ENCODE assay signal across 8 cellular contexts in genomic region chr19:40091205-40092129, GRCh38. TPM values are rescaled to one million over a fixed set of nuclear protein-coding genes. Genes with fewer than 3 reads are reported as not detected.
A peak's percentile ranks its signal among the peaks of the same experiment; 100 is the strongest.
DNase-seq lines count a peak whose midpoint lies in the region; ATAC-seq, FAIRE-seq and TF ChIP-seq lines count a peak whose summit lies in the region.

No MANE protein-coding gene starts in this region.

- H3K27ac ChIP-seq in Panc1 (ENCODE audit: low read length) (peak overlapping the region; percentile 83), esophagus muscularis mucosa (replicated peaks in 1 of 4) (peak overlapping the region; percentile 90 to 93 (median 90)), pancreas (peak overlapping the region; percentile 83 to 87 (median 84))

- DNase-seq in Panc1 (ENCODE audit: low read depth, low spot score) (no peak), esophagus muscularis mucosa (ENCODE audit: extremely low spot score) (no peak), pancreas (no peak)

- H3K27me3 ChIP-seq in Panc1 (ENCODE audit: control insufficient read depth, insufficient read depth, low read length), result no peaks in the 10 kb centered on the region; the same call in 1 of the 2 replicates
- H3K27me3 ChIP-seq in esophagus muscularis mucosa, result peaks cover 0 to 14% (median 0%) of the 10 kb centered on the region in 4 donors
- peaks cover 0 to 4% (median 0%) of the 10 kb centered on the region in 4 donors for H3K27me3 ChIP-seq in pancreas

- no peak for TF ChIP-seq CTCF in Panc1 (IDR thresholded peaks at IDR 0.05)
- TF ChIP-seq CTCF in esophagus muscularis mucosa (IDR thresholded peaks at IDR 0.05), result no peak
- no peak for TF ChIP-seq CTCF in pancreas (IDR thresholded peaks at IDR 0.05)

- no peak for TF ChIP-seq POLR2A in esophagus muscularis mucosa (IDR thresholded peaks at IDR 0.05; ENCODE audit: low read depth)

- in situ Hi-C loops in Panc1 (cut with HindIII; ENCODE audit: low pct_unique_long_range_greater_than_20kb, low sequenced_read_pairs), result loop anchor here (5.0 kb wide), 7 partner anchors 34 to 249 kb away; partner anchors contain the start of genes MAP3K10 and ZNF780B

- CTCF ChIA-PET in Panc1 (lab: Charles Lee), result interaction anchor here (0.5 to 2.2 kb wide), 10 partner anchors 48 to 299 kb away, joined by 3 to 24 read pairs (median 6); partner anchors contain the start of genes FBL and PSMC4

- peak overlapping the region; percentile 86 for H3K9ac ChIP-seq in ES-I3 (ENCODE audit: low read depth, low read length)

- H3K4me3 ChIP-seq in Panc1 (ENCODE audit: low read depth in 2 of 2, low read length in 2 of 2) (peak overlapping the region; percentile 36 to 48), esophagus muscularis mucosa (peak overlapping the region; percentile 74 to 92 (median 88)), pancreas (peak overlapping the region; percentile 56 to 94 (median 74))

- TF ChIP-seq EP300 in esophagus muscularis mucosa (IDR thresholded peaks at IDR 0.05), result no peak

- POLR2A ChIA-PET in Panc1 (lab: Charles Lee), result interaction anchor here (0.5 to 4.1 kb wide), 20 partner anchors 10 to 561 kb away, joined by 3 to 35 read pairs (median 4); partner anchors contain the start of genes AKT2, PSMC4, ZNF546 and ZNF780B

- no peaks in the 10 kb centered on the region for H3K36me3 ChIP-seq in ES-I3 (ENCODE audit: insufficient read depth, low read length)
- H3K36me3 ChIP-seq in Panc1 (ENCODE audit: control insufficient read depth, insufficient read depth, low read length), result no peaks in the 10 kb centered on the region
- no peaks in the 10 kb centered on the region for H3K36me3 ChIP-seq in esophagus muscularis mucosa
- H3K36me3 ChIP-seq in pancreas, result no peaks in the 10 kb centered on the region

- TSS peak; percentile 97 for BruUV-seq in Panc1 (replicated peaks; lab: Mats Ljungman, UMichigan)

- H3K4me1 ChIP-seq in ES-I3 (ENCODE audit: insufficient read depth, low read length), result no peaks in the 10 kb centered on the region; the same call in 1 of the 2 replicates
- peaks cover 15% of the 10 kb centered on the region for H3K4me1 ChIP-seq in Panc1 (ENCODE audit: control insufficient read depth, insufficient read depth, low read length)
- H3K4me1 ChIP-seq in esophagus muscularis mucosa, result peaks cover 11 to 28% (median 15%) of the 10 kb centered on the region in 4 donors
- H3K4me1 ChIP-seq in pancreas, result peaks cover 0 to 8% (median 0%) of the 10 kb centered on the region in 3 donors

- no peaks in the 10 kb centered on the region for H3K9me3 ChIP-seq in ES-I3 (ENCODE audit: control insufficient read depth, insufficient read depth, low read length)
- H3K9me3 ChIP-seq in Panc1 (ENCODE audit: control insufficient read depth, insufficient read depth, low read depth, low read length), result peaks cover 47% of the 10 kb centered on the region; the same call in 1 of the 2 replicates
- no peaks in the 10 kb centered on the region for H3K9me3 ChIP-seq in esophagus muscularis mucosa
- no peaks in the 10 kb centered on the region for H3K9me3 ChIP-seq in pancreas

- whole genome bisulfite sequencing in esophagus muscularis mucosa, result 46% methylated on average over 10 of the region's 10 CpGs
- 37 to 38% methylated on average over 10 of the region's 10 CpGs for WGBS in pancreas, 2 donors

- ATAC-seq in Panc1, result no peak; the same call in 1 of the 2 replicates
- peak; percentile 6 to 33 (median 14) for ATAC-seq in pancreas
- no peak for ATAC-seq in GM18867 (IDR thresholded peaks at IDR 0.05; ENCODE audit: unreplicated experiment)
- no peak for ATAC-seq in HG02571 (IDR thresholded peaks at IDR 0.05; ENCODE audit: unreplicated experiment)
- ATAC-seq in GM21619 (IDR thresholded peaks at IDR 0.05; ENCODE audit: unreplicated experiment), result no peak
- ATAC-seq in GM21717 (IDR thresholded peaks at IDR 0.05; ENCODE audit: unreplicated experiment), result no peak

- intact Hi-C loops in Panc1 (cut with micrococcal nuclease; ENCODE audit: unreplicated experiment), result no loop called here
- intact Hi-C loops in esophagus muscularis mucosa (cut with DNase I), result no loop called here
- intact Hi-C loops in pancreas (cut with DNase I), result no loop called here

- FAIRE-seq in pancreas (lab: Jason Lieb, UNC), result no peak

RNA-seq across cellular contexts. Expression of gene ZNF780A, which starts 0.7 kb away (rescaled TPM):
- total RNA-seq in Panc1 (2021; ENCODE audit: unreplicated experiment) (251 TPM), esophagus muscularis mucosa (10 to 100 TPM; 10.6 to 19.1 (median 14.9) TPM), pancreas (10 to 100 TPM in 4 of 6 donors, 1 to 10 TPM in 2; 7.4 to 19.7 (median 11.4) TPM)
- polyA plus RNA-seq in Panc1 (2012; ENCODE audit: insufficient read length), result 125 TPM
- polyA plus RNA-seq in pancreas, result 10 to 100 TPM; 13.5 to 15.5 TPM

RNA-seq across cellular contexts. Expression of gene ZNF780B, which starts 35.4 kb away (rescaled TPM):
- total RNA-seq in Panc1 (2021; ENCODE audit: unreplicated experiment) (237 TPM), esophagus muscularis mucosa (10 to 100 TPM in 3 of 4 donors, 1 to 10 TPM in 1; 8.6 to 23.3 (median 18.0) TPM), pancreas (10 to 100 TPM in 2 of 6 donors, 1 to 10 TPM in 4; 6.2 to 14.9 (median 8.6) TPM)
- polyA plus RNA-seq in Panc1 (2012; ENCODE audit: insufficient read length), result 49.1 TPM
- polyA plus RNA-seq in pancreas, result 1 to 10 TPM; 4.4 to 8.3 TPM

Comparison
In these comparisons a context has a peak if more than half of its experiments do, and no peak if none do; other contexts are left out.
1. ATAC-seq: peak in pancreas (4 of 4); none in Panc1 (single experiment), GM18867 (single experiment), HG02571 (single experiment), GM21619 (single experiment) and GM21717 (single experiment).
2. RNA of gene ZNF780A, which starts 0.7 kb away (total RNA-seq): 251 TPM in Panc1 (single experiment); 10.6 to 19.1 TPM in esophagus muscularis mucosa and 7.4 to 19.7 TPM in pancreas; every median in the first group is over 10 times any median in the second.
3. Peak in every context shown above with its lines, with median percentiles within 50 percentile points of each other: H3K27ac ChIP-seq and H3K4me3 ChIP-seq.